ENCODE assay signal across 8 cellular contexts in the genomic region with DNA sequence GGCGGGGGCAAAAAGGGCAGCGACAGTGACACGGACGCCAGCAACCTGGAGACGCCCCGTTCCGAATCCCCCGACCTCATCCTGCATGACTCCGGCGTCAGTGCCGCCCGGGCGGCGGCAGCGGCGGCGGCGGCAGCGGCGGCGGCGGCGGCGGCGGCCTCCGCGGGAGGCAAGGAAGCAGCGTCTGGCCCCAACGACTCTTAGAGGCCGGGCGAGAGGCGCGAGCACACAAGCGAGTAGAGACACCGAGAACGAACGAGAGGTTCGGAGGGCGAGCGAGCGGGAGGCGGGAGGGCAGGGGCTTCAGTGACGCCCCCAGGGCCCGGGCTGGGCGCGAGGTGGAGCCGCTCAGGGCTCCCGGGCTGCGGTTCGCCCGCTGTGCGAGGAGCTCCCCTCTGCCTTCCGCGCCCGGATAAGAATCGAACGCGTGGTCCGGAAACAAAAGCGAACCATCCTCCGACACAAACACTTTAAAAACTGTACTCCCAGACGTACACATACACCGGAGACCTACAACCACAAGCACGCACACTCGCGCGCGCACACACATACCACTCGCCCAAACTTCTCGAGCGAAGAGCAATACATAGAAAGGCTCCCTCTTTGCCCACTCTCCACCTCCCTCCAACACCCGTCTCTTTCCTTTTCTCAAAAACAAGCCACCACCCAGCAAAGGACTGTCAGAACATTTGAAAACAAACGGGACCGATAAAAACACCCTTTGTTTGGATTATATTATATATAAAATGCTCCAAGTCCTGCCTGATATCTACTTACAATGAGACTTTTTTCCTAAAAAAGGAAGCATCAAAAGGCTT. TPM values are rescaled to one million over a fixed set of nuclear protein-coding genes. Genes with fewer than 3 reads are reported as not detected.
DNase-seq lines count a peak whose midpoint lies in the region; ATAC-seq and TF ChIP-seq lines count a peak whose summit lies in the region.

No MANE protein-coding gene starts in this region.

- intact Hi-C loops in ascending aorta (cut with DNase I), result loop anchor here (10.0 kb wide), 1 partner anchor 1757 kb away; a partner anchor contains a TSS
- intact Hi-C loops in lower lobe of right lung (cut with DNase I), result no loop called here

- DNase-seq in stimulated activated CD4-positive, alpha-beta T cell treated with anti-CD3 and anti-CD28 coated beads, Interleukin-4, amount 100 ng/mL, for 1 hour, result peak; percentile 30
- DNase-seq in stimulated activated CD4-positive, alpha-beta T cell treated with anti-CD3 and anti-CD28 coated beads, Interleukin-4, amount 100 ng/mL, for 4 hours, result no peak
- peak; percentile 43 for DNase-seq in MM.1S
- DNase-seq in ascending aorta (ENCODE audit: low spot score in 2 of 2), result no peak
- DNase-seq in lower lobe of right lung, result no peak
- DNase-seq in midbrain (lab: John Stamatoyannopoulos, UW), result no peak
- DNase-seq in T1000 (lab: John Stamatoyannopoulos, UW), result no peak

- H4K20me1 ChIP-seq in MM.1S (ENCODE audit: insufficient read depth, low read length), result no peaks in the 10 kb centered on the region

- ATAC-seq in lower lobe of right lung (no peak), GM21786 (IDR thresholded peaks at IDR 0.05; ENCODE audit: unreplicated experiment) (no peak)

- H3K36me3 ChIP-seq in MM.1S (replicated peaks; ENCODE audit: insufficient read depth, low read length) (no peaks in the 10 kb centered on the region), ascending aorta (no peaks in the 10 kb centered on the region), lower lobe of right lung (no peaks in the 10 kb centered on the region)

- H2AFZ ChIP-seq in MM.1S (ENCODE audit: low read length), result peak overlapping the region; percentile 92

- H3K27ac ChIP-seq in MM.1S (ENCODE audit: low read length), result no peak overlapping the region
- no peak overlapping the region for H3K27ac ChIP-seq in ascending aorta
- H3K27ac ChIP-seq in lower lobe of right lung, result no peak overlapping the region

- H3K4me2 ChIP-seq in MM.1S (ENCODE audit: low read depth, low read length), result peak overlapping the region; percentile 98

- TF ChIP-seq CTCF in MM.1S (IDR thresholded peaks at IDR 0.05; ENCODE audit: low read length), result no peak
- no peak for TF ChIP-seq CTCF in ascending aorta (IDR thresholded peaks at IDR 0.05)
- no peak for TF ChIP-seq CTCF in lower lobe of right lung (IDR thresholded peaks at IDR 0.05)

- H3K27me3 ChIP-seq in MM.1S (replicated peaks; ENCODE audit: insufficient read depth, low read length) (peaks cover 68% of the 10 kb centered on the region), ascending aorta (peaks cover 86% of the 10 kb centered on the region), lower lobe of right lung (ENCODE audit: low read depth) (peaks cover 99% of the 10 kb centered on the region)

- H3K4me3 ChIP-seq in MM.1S (ENCODE audit: low read length) (peak overlapping the region; percentile 73), ascending aorta (peak overlapping the region; percentile 50 to 53), lower lobe of right lung (peak overlapping the region; percentile 41)

- H3K9me3 ChIP-seq in MM.1S (replicated peaks; ENCODE audit: insufficient read depth, low read length) (no peaks in the 10 kb centered on the region), ascending aorta (no peaks in the 10 kb centered on the region), lower lobe of right lung (no peaks in the 10 kb centered on the region)

- no peaks in the 10 kb centered on the region for H3K9me2 ChIP-seq in MM.1S (replicated peaks; ENCODE audit: insufficient read depth, low read length)

- H3K4me1 ChIP-seq in MM.1S (ENCODE audit: low read length) (peaks cover 9% of the 10 kb centered on the region; the same call in 1 of the 2 replicates), ascending aorta (peaks cover 28 to 37% of the 10 kb centered on the region in 2 donors), lower lobe of right lung (peaks cover 70% of the 10 kb centered on the region)

- peaks cover 18% of the 10 kb centered on the region for H3F3A ChIP-seq in MM.1S (ENCODE audit: insufficient read depth, low read length)

- no peaks in the 10 kb centered on the region for H3K79me2 ChIP-seq in MM.1S (ENCODE audit: low read length)

- peak overlapping the region; percentile 26; the same call in 1 of the 2 replicates for H3K9ac ChIP-seq in MM.1S (ENCODE audit: low read length)

RNA-seq across cellular contexts. Expression of a gene that starts 2.8 kb away (rescaled TPM):
- total RNA-seq in ascending aorta, result not detected
- not detected for total RNA-seq in lower lobe of right lung

RNA-seq across cellular contexts. Expression of a gene that starts 58.0 kb away (rescaled TPM):
- total RNA-seq in ascending aorta, result 2.3 TPM
- total RNA-seq in lower lobe of right lung, result 27.4 TPM

Comparison
In these comparisons a context has a peak if more than half of its experiments do, and no peak if none do; other contexts are left out.
1. DNase-seq: peak in stimulated activated CD4-positive, alpha-beta T cell treated with anti-CD3 and anti-CD28 coated beads, Interleukin-4, amount 100 ng/mL, for 1 hour (single experiment) and MM.1S (single experiment); none in stimulated activated CD4-positive, alpha-beta T cell treated with anti-CD3 and anti-CD28 coated beads, Interleukin-4, amount 100 ng/mL, for 4 hours (0 of 2), ascending aorta (0 of 2), lower lobe of right lung (single experiment), midbrain (single experiment) and T1000 (single experiment).
2. Peak in every context shown above with its lines, with median percentiles within 50 percentile points of each other: H3K4me3 ChIP-seq.